In genomic region chrX:8748855-8749254, GRCh38 we compare ENCODE assay signal across 8 cellular contexts. TPM values are rescaled to one million over a fixed set of nuclear protein-coding genes. Genes with fewer than 3 reads are reported as not detected.
A peak's percentile ranks its signal among the peaks of the same experiment; 100 is the strongest.
DNase-seq lines count a peak whose midpoint lies in the region; ATAC-seq and TF ChIP-seq lines count a peak whose summit lies in the region.

No MANE protein-coding gene starts in this region.

- no peaks in the 10 kb centered on the region for H3K36me3 ChIP-seq in body of pancreas (replicated peaks in 1 of 2; ENCODE audit: insufficient read depth in 1 of 2, low read depth in 2 of 2)
- no peaks in the 10 kb centered on the region for H3K36me3 ChIP-seq in lower lobe of right lung

- H3K27ac ChIP-seq in body of pancreas = no peak overlapping the region
- no peak overlapping the region for H3K27ac ChIP-seq in lower lobe of right lung

- no peak for TF ChIP-seq POLR2A in body of pancreas (IDR thresholded peaks at IDR 0.05)

- CTCF ChIA-PET in GM10248 (lab: Yijun Ruan, JAX) = no interaction called here

- ATAC-seq in body of pancreas = no peak
- ATAC-seq in lower lobe of right lung = peak in 1 of 2 donors; percentile 74
- ATAC-seq in GM19328 (IDR thresholded peaks at IDR 0.05; ENCODE audit: unreplicated experiment) = no peak
- ATAC-seq in HG03039 (IDR thresholded peaks at IDR 0.05; ENCODE audit: unreplicated experiment) = no peak
- ATAC-seq in GM18861 (IDR thresholded peaks at IDR 0.05; ENCODE audit: unreplicated experiment) = no peak

- H3K27me3 ChIP-seq in body of pancreas (no peaks in the 10 kb centered on the region), lower lobe of right lung (ENCODE audit: low read depth) (no peaks in the 10 kb centered on the region)

- H3K4me1 ChIP-seq in body of pancreas (no peaks in the 10 kb centered on the region), lower lobe of right lung (no peaks in the 10 kb centered on the region)

- intact Hi-C loops in body of pancreas (cut with DNase I) (no loop called here), lower lobe of right lung (cut with DNase I) (no loop called here)

- DNase-seq in A172 (ENCODE audit: low spot score) = peak; percentile 32
- peak; percentile 32 for DNase-seq in GM10248 (ENCODE audit: extremely low spot score)
- DNase-seq in body of pancreas = peak in 1 of 4 donors; percentile 4
- no peak for DNase-seq in lower lobe of right lung

- H3K9me3 ChIP-seq in body of pancreas (no peaks in the 10 kb centered on the region), lower lobe of right lung (no peaks in the 10 kb centered on the region)

- 3 to 5% methylated on average over 6 of the region's 6 CpGs for WGBS in body of pancreas, 2 donors

- POLR2A ChIA-PET in GM10248 (lab: Yijun Ruan, JAX) = no interaction called here

- TF ChIP-seq CTCF in GM10248 (IDR thresholded peaks at IDR 0.05; ENCODE audit: control extremely low read depth, extremely low read depth, low read depth, missing control alignments) (peak; percentile 13), LNCAP (IDR thresholded peaks at IDR 0.05) (peak; percentile 49), body of pancreas (IDR thresholded peaks at IDR 0.05) (peak; percentile 17 to 48 (median 35)), lower lobe of right lung (IDR thresholded peaks at IDR 0.05) (peak; percentile 44)

- no peak overlapping the region for H3K4me3 ChIP-seq in body of pancreas
- H3K4me3 ChIP-seq in lower lobe of right lung = no peak overlapping the region

RNA-seq across cellular contexts. Expression of gene ANOS1, which starts 16.9 kb away (rescaled TPM):
- 0.24 and 1.2 TPM in 2 replicates for total RNA-seq in A172 (2014; rRNA removed; shearing (Covaris generic))
- under 1 TPM in 1 of 2 donors, not detected in 1; 0.52 TPM for total RNA-seq in body of pancreas
- 46.2 TPM for total RNA-seq in lower lobe of right lung

RNA-seq across cellular contexts. Expression of gene FAM9A, which starts 52.3 kb away (rescaled TPM):
- total RNA-seq in A172 (2014; rRNA removed; shearing (Covaris generic)) = not detected in 2 replicates
- total RNA-seq in body of pancreas = not detected
- not detected for total RNA-seq in lower lobe of right lung

Comparison
In these comparisons a context has a peak if more than half of its experiments do, and no peak if none do; other contexts are left out.
1. RNA of gene ANOS1, which starts 16.9 kb away (total RNA-seq): 46.2 TPM in lower lobe of right lung (single experiment); 0.52 TPM in body of pancreas and 0.24 to 1.2 TPM in A172; every median in the first group is over 10 times any median in the second.
2. Peak in every context shown above with its lines, with median percentiles within 50 percentile points of each other: CTCF ChIP-seq.